ENCODE assay signal across 22 cellular contexts in the genomic region with DNA sequence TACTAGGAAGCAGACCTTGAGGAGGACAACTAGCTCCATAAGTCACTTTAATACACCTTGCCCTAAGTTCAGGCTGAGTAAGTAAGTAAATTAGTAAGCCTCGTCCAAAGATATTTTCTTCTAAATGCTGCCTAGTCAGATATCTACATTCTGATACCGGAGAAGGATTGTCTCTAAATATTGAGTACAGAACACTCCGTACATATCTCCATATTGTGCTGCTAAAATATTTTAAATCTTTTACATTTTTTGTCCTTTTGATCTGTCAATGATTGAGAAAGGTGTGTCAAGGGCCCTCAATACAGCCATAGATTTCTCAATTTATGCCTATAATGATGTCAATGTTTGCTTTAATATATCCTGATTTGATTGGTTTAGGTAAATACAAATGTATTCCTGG. TPM values are rescaled to one million over a fixed set of nuclear protein-coding genes. Genes with fewer than 3 reads are reported as not detected.
"Had no signal": no experiment of that assay in that cellular context is flagged by ENCODE, and none has a peak within 500 bp of the region (broad histone marks: within the 10 kb centered on the region; RNA-seq: fewer than 3 reads in every experiment).

No MANE protein-coding gene starts in this region.

- DNase-seq: KBM-7, NCI-H1092, NCI-H1105 treated with DMSO at 0.1 percent for 48 hours, NCI-H1417 treated with DMSO at 0.1 percent for 48 hours, NCI-H146, NCI-H1694 treated with DMSO at 0.1 percent for 48 hours, NCI-H1930, NCI-H2081, NCI-H2107, NCI-H2227 treated with DMSO at 0.1 percent for 48 hours, NCI-H524, NCI-H69, NCI-H774, Right ventricle myocardium superior, RPMI8226, SIG-M5 had no signal

- H3K27ac ChIP-seq: SJSA1, SK-N-MC had no signal

- H3K9me3 ChIP-seq: SJSA1 had no signal

- H3K4me1 ChIP-seq: SJSA1 had no signal

- H3K27me3 ChIP-seq: SJSA1 had no signal

- H3K4me3 ChIP-seq: SJSA1, SK-N-MC had no signal

- H3K36me3 ChIP-seq: SJSA1 had no signal

RNA-seq across cellular contexts. Expression of a gene that starts 3.2 kb away (rescaled TPM):
- total RNA-seq: HT-29, LHCN-M2, MCF 10A, NCI-H460, Right ventricle myocardium superior, SJSA1 had no signal

RNA-seq across cellular contexts. Expression of a gene that starts 28.7 kb away (rescaled TPM):
- total RNA-seq: HT-29, LHCN-M2, MCF 10A, NCI-H460, Right ventricle myocardium superior, SJSA1 had no signal

RNA-seq across cellular contexts. Expression of a gene that starts 36.6 kb away (rescaled TPM):
- total RNA-seq: HT-29, LHCN-M2, MCF 10A, Right ventricle myocardium superior, SJSA1 had no signal

RNA-seq across cellular contexts. Expression of a gene that starts 53.6 kb away (rescaled TPM):
- total RNA-seq: HT-29, LHCN-M2, MCF 10A, NCI-H460, Right ventricle myocardium superior, SJSA1 had no signal

RNA-seq across cellular contexts. Expression of a gene that starts 55.2 kb away (rescaled TPM):
- total RNA-seq: HT-29, LHCN-M2, MCF 10A, NCI-H460, Right ventricle myocardium superior, SJSA1 had no signal
